21 cellular contexts compared by ENCODE assay signal in the genomic region with DNA sequence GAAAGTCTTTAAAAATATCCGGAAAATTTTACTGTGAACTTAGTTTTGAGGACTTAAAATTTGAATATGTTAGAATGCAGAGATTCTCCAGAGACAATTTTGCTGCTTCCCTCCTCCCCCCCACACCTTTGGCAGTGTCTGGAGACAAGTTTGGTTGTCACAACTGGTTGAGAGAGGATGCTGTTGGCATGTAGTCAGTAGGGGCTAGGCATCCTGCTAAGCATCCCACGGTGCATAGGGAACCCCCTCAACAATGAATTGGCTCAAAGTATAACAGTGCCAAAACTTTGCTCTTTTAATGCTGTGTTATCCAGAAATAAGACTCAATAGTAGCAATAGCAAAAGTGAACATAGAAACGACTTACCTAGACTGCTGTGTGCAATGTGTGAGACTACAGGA. TPM values are rescaled to one million over a fixed set of nuclear protein-coding genes. Genes with fewer than 3 reads are reported as not detected.
DNase-seq lines count a peak whose midpoint lies in the region; ATAC-seq, FAIRE-seq and TF ChIP-seq lines count a peak whose summit lies in the region.
"Had no signal": no experiment of that assay in that cellular context is flagged by ENCODE, and none has a peak within 500 bp of the region (broad histone marks: within the 10 kb centered on the region; RNA-seq: fewer than 3 reads in every experiment).

No MANE protein-coding gene starts in this region.

- H3K27me3 ChIP-seq in HepG2 (ENCODE audit: control insufficient read depth in 1 of 2, insufficient read depth in 2 of 2, low read length in 2 of 2), result no peaks in the 10 kb centered on the region; a peak in 1 of 5 replicates
- no peaks in the 10 kb centered on the region for H3K27me3 ChIP-seq in PC-9 (ENCODE audit: insufficient read depth, low read depth)
- H3K27me3 ChIP-seq: foreskin keratinocyte, left lung had no signal

- DNase-seq in activated naive CD4-positive, alpha-beta T cell treated with anti-CD3 and anti-CD28 coated beads for 36 hours, result no peak
- DNase-seq in activated naive CD4-positive, alpha-beta T cell (lab: John Stamatoyannopoulos, UW), result no peak
- DNase-seq in HepG2 (ENCODE audit: low spot score), result no peak
- no peak for DNase-seq in stimulated activated naive CD8-positive, alpha-beta T cell treated with anti-CD3 and anti-CD28 coated beads, Interleukin-15, amount 100 ng/mL, for 72 hours
- no peak for DNase-seq in PC-9
- no peak for DNase-seq in midbrain (lab: John Stamatoyannopoulos, UW)
- DNase-seq: activated CD4-positive, alpha-beta T cell treated with anti-CD3 and anti-CD28 coated beads, Interleukin-2, amount 50 U/mL, for 4 hours; activated naive CD8-positive, alpha-beta T cell treated with anti-CD3 and anti-CD28 coated beads, Interleukin-2, amount 10 ng/mL, durations not matched to agents 7 days and 5 days; caudate nucleus; foreskin keratinocyte; left lung; NCI-H1417; NCI-H2171; NCI-H82; stimulated activated naive CD4-positive, alpha-beta T cell treated with Interleukin-2 at 50 U/mL for 16 hours had no signal

- H3K4me2 ChIP-seq in HepG2 (ENCODE audit: low read depth, low read length) (peak overlapping the region; percentile 93), PC-9 (no peak overlapping the region)
- H3K4me2 ChIP-seq: KMS-11 had no signal

- H2AFZ ChIP-seq in HepG2 (ENCODE audit: low read length) (no peak overlapping the region), PC-9 (no peak overlapping the region)

- BruUV-seq in HepG2 (replicated peaks; lab: Mats Ljungman, UMichigan) (no TSS peak), PC-9 (replicated peaks; lab: Mats Ljungman, UMichigan) (no TSS peak)

- H3K4me1 ChIP-seq in HepG2 (ENCODE audit: insufficient read depth, low read length) (peaks cover 62% of the 10 kb centered on the region), PC-9 (replicated peaks; ENCODE audit: insufficient read depth) (peaks cover 23% of the 10 kb centered on the region)

- H3K9ac ChIP-seq in HepG2 (ENCODE audit: insufficient read depth, low read depth, low read length), result no peak overlapping the region
- H3K9ac ChIP-seq: KMS-11 had no signal

- H3K36me3 ChIP-seq in HepG2 (replicated peaks in 1 of 2; ENCODE audit: control insufficient read depth in 1 of 2, insufficient read depth in 2 of 2, low read length in 2 of 2) (peaks cover 18 to 51% of the 10 kb centered on the region in 2 experiments), PC-9 (ENCODE audit: low read depth) (peaks cover 73% of the 10 kb centered on the region)

- intact Hi-C loops in activated naive CD4-positive, alpha-beta T cell treated with anti-CD3 and anti-CD28 coated beads for 36 hours (cut with micrococcal nuclease), result no loop called here
- intact Hi-C loops in HepG2 (cut with micrococcal nuclease; ENCODE audit: unreplicated experiment) (no loop called here), PC-9 (cut with micrococcal nuclease; ENCODE audit: unreplicated experiment) (no loop called here)

- TF ChIP-seq CTCF in HepG2 (CRISPR knock-in tag; IDR thresholded peaks at IDR 0.05) (no peak), PC-9 (conservative IDR thresholded peaks at IDR 0.05) (no peak)

- H3K27ac ChIP-seq in HepG2 (ENCODE audit: extremely low read length, insufficient read depth, low read length) (no peak overlapping the region), PC-9 (no peak overlapping the region)
- H3K27ac ChIP-seq: foreskin keratinocyte, KMS-11, left lung had no signal

- peaks cover 4% of the 10 kb centered on the region for H3K9me3 Mint-ChIP-seq in activated naive CD4-positive, alpha-beta T cell treated with anti-CD3 and anti-CD28 coated beads for 36 hours
- H3K9me3 Mint-ChIP-seq in activated T-helper 17 cell treated with anti-CD3 and anti-CD28 coated beads, Interleukin-2, amount 50 U/mL, for 72 hours, result no peaks in the 10 kb centered on the region
- H3K9me3 Mint-ChIP-seq in stimulated activated naive CD8-positive, alpha-beta T cell treated with anti-CD3 and anti-CD28 coated beads, Interleukin-15, amount 100 ng/mL, for 72 hours, result peaks cover 0 to 5% of the 10 kb centered on the region in 2 donors

- peaks cover 40% of the 10 kb centered on the region for H3K79me2 ChIP-seq in HepG2 (ENCODE audit: insufficient read depth, low read length)
- peaks cover 49% of the 10 kb centered on the region for H3K79me2 ChIP-seq in PC-9 (ENCODE audit: low read depth)

- WGBS in HepG2 (ENCODE audit: low lambda C conversion rate), result 89% methylated on average over 3 of the region's 3 CpGs

- H3K9me2 ChIP-seq in PC-9 (ENCODE audit: insufficient read depth), result no peaks in the 10 kb centered on the region

- no peak for FAIRE-seq in HepG2 (lab: Jason Lieb, UNC)
- FAIRE-seq: RCC 7860, urothelium cell line had no signal

- CTCF ChIA-PET in activated naive CD4-positive, alpha-beta T cell treated with anti-CD3 and anti-CD28 coated beads for 36 hours (lab: Charles Lee), result no interaction called here
- CTCF ChIA-PET in HepG2 (lab: Yijun Ruan, JAX; ENCODE audit: low intra/inter-chr PET ratio, low total read pairs) (no interaction called here), PC-9 (lab: Charles Lee) (no interaction called here)

- TF ChIP-seq RAD21 in HepG2 (CRISPR knock-in tag; IDR thresholded peaks at IDR 0.05), result no peak

- peak overlapping the region; percentile 69 for H3K27ac Mint-ChIP-seq in activated naive CD4-positive, alpha-beta T cell treated with anti-CD3 and anti-CD28 coated beads for 36 hours
- H3K27ac Mint-ChIP-seq in activated T-helper 17 cell treated with anti-CD3 and anti-CD28 coated beads, Interleukin-2, amount 50 U/mL, for 72 hours, result peak overlapping the region; percentile 48
- H3K27ac Mint-ChIP-seq in stimulated activated naive CD8-positive, alpha-beta T cell treated with anti-CD3 and anti-CD28 coated beads, Interleukin-15, amount 100 ng/mL, for 72 hours, result peak overlapping the region in 1 of 2 donors; percentile 45
- H3K27ac Mint-ChIP-seq: activated naive CD8-positive, alpha-beta T cell treated with anti-CD3 and anti-CD28 coated beads, Interleukin-2, amount 10 ng/mL, durations not matched to agents 7 days and 5 days had no signal

- H3K4me1 Mint-ChIP-seq in activated naive CD4-positive, alpha-beta T cell treated with anti-CD3 and anti-CD28 coated beads for 36 hours (ENCODE audit: low read depth), result peaks cover 78% of the 10 kb centered on the region
- H3K4me1 Mint-ChIP-seq in activated T-helper 17 cell treated with anti-CD3 and anti-CD28 coated beads, Interleukin-2, amount 50 U/mL, for 72 hours, result peaks cover 43% of the 10 kb centered on the region
- H3K4me1 Mint-ChIP-seq in stimulated activated naive CD8-positive, alpha-beta T cell treated with anti-CD3 and anti-CD28 coated beads, Interleukin-15, amount 100 ng/mL, for 72 hours, result peaks cover 90% of the 10 kb centered on the region

- TF ChIP-seq EP300 in HepG2 (IDR thresholded peaks at IDR 0.05; ENCODE audit: low read depth in 2 of 2, low read length in 2 of 2), result no peak
- no peak for TF ChIP-seq EP300 in HepG2 (CRISPR knock-in tag; IDR thresholded peaks at IDR 0.05; ENCODE audit: borderline replicate concordance)

- ATAC-seq in activated T-helper 17 cell treated with anti-CD3 and anti-CD28 coated beads, Interleukin-2, amount 50 U/mL, for 72 hours (replicated peaks), result no peak
- ATAC-seq in HepG2 (no peak), HG03378 (IDR thresholded peaks at IDR 0.05; ENCODE audit: unreplicated experiment) (no peak)
- no peak for ATAC-seq in stimulated activated naive CD8-positive, alpha-beta T cell treated with anti-CD3 and anti-CD28 coated beads, Interleukin-15, amount 100 ng/mL, for 72 hours
- ATAC-seq: foreskin keratinocyte, left lung had no signal

- peaks cover 76% of the 10 kb centered on the region for H3K36me3 Mint-ChIP-seq in activated naive CD4-positive, alpha-beta T cell treated with anti-CD3 and anti-CD28 coated beads for 36 hours (ENCODE audit: low read depth)
- H3K36me3 Mint-ChIP-seq in activated T-helper 17 cell treated with anti-CD3 and anti-CD28 coated beads, Interleukin-2, amount 50 U/mL, for 72 hours (ENCODE audit: low read depth), result peaks cover 92% of the 10 kb centered on the region

- POLR2A ChIA-PET in HepG2 (lab: Yijun Ruan, JAX), result interaction anchor here (0.7 kb wide), 1 partner anchor 39 kb away, joined by 3 read pairs; no protein-coding TSS in a partner anchor
- POLR2A ChIA-PET in PC-9 (lab: Charles Lee; ENCODE audit: unreplicated experiment), result no interaction called here

- H3K4me3 Mint-ChIP-seq in activated naive CD4-positive, alpha-beta T cell treated with anti-CD3 and anti-CD28 coated beads for 36 hours, result no peak overlapping the region
- peak overlapping the region; percentile 99 for H3K4me3 Mint-ChIP-seq in activated T-helper 17 cell treated with anti-CD3 and anti-CD28 coated beads, Interleukin-2, amount 50 U/mL, for 72 hours
- H3K4me3 Mint-ChIP-seq in stimulated activated naive CD8-positive, alpha-beta T cell treated with anti-CD3 and anti-CD28 coated beads, Interleukin-15, amount 100 ng/mL, for 72 hours, result peak overlapping the region; percentile 3 to 61
- H3K4me3 Mint-ChIP-seq: activated naive CD8-positive, alpha-beta T cell treated with anti-CD3 and anti-CD28 coated beads, Interleukin-2, amount 10 ng/mL, durations not matched to agents 7 days and 5 days had no signal

- H3K4me3 ChIP-seq in HepG2 (replicated peaks in 1 of 3; ENCODE audit: insufficient read depth in 1 of 3, low read depth in 2 of 3, low read length in 3 of 3) (no peak overlapping the region; a peak in 1 of 6 replicates), PC-9 (no peak overlapping the region)

- in situ Hi-C loops in HepG2 (cut with HindIII; ENCODE audit: extremely low pct_ligation_motif_present, low pct_unique_long_range_greater_than_20kb), result no loop called here

- no peaks in the 10 kb centered on the region for H3K27me3 Mint-ChIP-seq in activated naive CD4-positive, alpha-beta T cell treated with anti-CD3 and anti-CD28 coated beads for 36 hours (ENCODE audit: low read depth)
- no peaks in the 10 kb centered on the region for H3K27me3 Mint-ChIP-seq in activated T-helper 17 cell treated with anti-CD3 and anti-CD28 coated beads, Interleukin-2, amount 50 U/mL, for 72 hours
- H3K27me3 Mint-ChIP-seq in stimulated activated naive CD8-positive, alpha-beta T cell treated with anti-CD3 and anti-CD28 coated beads, Interleukin-15, amount 100 ng/mL, for 72 hours, result no peaks in the 10 kb centered on the region
- H3K27me3 Mint-ChIP-seq: activated naive CD8-positive, alpha-beta T cell treated with anti-CD3 and anti-CD28 coated beads, Interleukin-2, amount 10 ng/mL, durations not matched to agents 7 days and 5 days had no signal

- TF ChIP-seq POLR2A in HepG2 (IDR thresholded peaks at IDR 0.05; ENCODE audit: insufficient read depth in 1 of 2, low read depth in 2 of 2, low read length in 2 of 2), result peak in 1 of 2 experiments; percentile 35; a peak in 2 of 4 replicates

- H4K20me1 ChIP-seq in HepG2 (ENCODE audit: insufficient read depth, low read length), result peaks cover 34% of the 10 kb centered on the region
- peaks cover 55% of the 10 kb centered on the region for H4K20me1 ChIP-seq in PC-9 (ENCODE audit: insufficient read depth)

- H3K9me3 ChIP-seq in HepG2 (ENCODE audit: low read length) (no peaks in the 10 kb centered on the region), PC-9 (ENCODE audit: insufficient read depth, low read depth) (no peaks in the 10 kb centered on the region)
- H3K9me3 ChIP-seq: left lung had no signal

- peaks cover 90% of the 10 kb centered on the region for H3F3A ChIP-seq in PC-9 (ENCODE audit: insufficient read depth, low read depth)

RNA-seq across cellular contexts. Expression of a gene that starts 3.6 kb away (rescaled TPM):
- 100 to 1,000 TPM; 296 to 297 TPM for total RNA-seq in activated naive CD4-positive, alpha-beta T cell treated with anti-CD3 and anti-CD28 coated beads for 36 hours
- 100 to 1,000 TPM; 280 to 368 TPM for total RNA-seq in activated T-helper 17 cell treated with anti-CD3 and anti-CD28 coated beads, Interleukin-2, amount 50 U/mL, for 72 hours
- total RNA-seq in HepG2 (2016; rRNA removed; fragmentation: Illumina TruSeq; extraction: Trizol) (277 and 333 TPM in 2 replicates), PC-9 (2021) (385 and 395 TPM in 2 replicates)
- 66.7 and 68.4 TPM in 2 replicates for total RNA-seq in HepG2 (2016; cell fraction: cytosol; rRNA removed; fragmentation: Illumina TruSeq; extraction: Trizol; ENCODE audit: low read depth)
- total RNA-seq in HepG2 (2016; cell fraction: insoluble cytoplasmic fraction; rRNA removed; fragmentation: Illumina TruSeq; extraction: Trizol), result 277 and 309 TPM in 2 replicates
- total RNA-seq in HepG2 (2016; cell fraction: membrane; rRNA removed; fragmentation: Illumina TruSeq; extraction: Trizol), result 68.2 and 70.5 TPM in 2 replicates
- total RNA-seq in HepG2 (2016; cell fraction: nucleus; rRNA removed; fragmentation: Illumina TruSeq; extraction: Trizol), result 278 and 311 TPM in 2 replicates
- polyA plus RNA-seq in HepG2 (2011; rRNA removed), result 189 and 218 TPM in 2 replicates
- 169 and 242 TPM in 2 replicates for polyA plus RNA-seq in HepG2 (2011; cell fraction: cytosol; rRNA removed)
- polyA plus RNA-seq in HepG2 (2011; cell fraction: nucleus; rRNA removed), result 586 and 686 TPM in 2 replicates
- polyA plus RNA-seq in HepG2 (2012), result 376 and 529 TPM in 2 replicates
- polyA plus RNA-seq in HepG2 (2016; cell fraction: cytosol; fragmentation: Illumina TruSeq; extraction: Trizol; ENCODE audit: low read depth), result 22.7 and 25.6 TPM in 2 replicates
- polyA plus RNA-seq in HepG2 (2016; cell fraction: insoluble cytoplasmic fraction; fragmentation: Illumina TruSeq; extraction: Trizol; ENCODE audit: low read depth), result 415 and 444 TPM in 2 replicates
- polyA plus RNA-seq in HepG2 (2016; cell fraction: membrane; fragmentation: Illumina TruSeq; extraction: Trizol; ENCODE audit: low read depth), result 45.5 and 47.3 TPM in 2 replicates
- 410 and 415 TPM in 2 replicates for polyA plus RNA-seq in HepG2 (2016; cell fraction: nucleus; fragmentation: Illumina TruSeq; extraction: Trizol; ENCODE audit: insufficient read depth, low read depth)
- 99.8 and 128 TPM in 2 replicates for polyA minus RNA-seq in HepG2 (2011; rRNA and poly(A)+ RNA removed; ENCODE audit: low replicate concordance)
- 61.5 and 65.7 TPM in 2 replicates for polyA minus RNA-seq in HepG2 (2011; cell fraction: cytosol; rRNA and poly(A)+ RNA removed)
- 704 and 755 TPM in 2 replicates for polyA minus RNA-seq in HepG2 (2011; cell fraction: nucleus; rRNA and poly(A)+ RNA removed)

RNA-seq across cellular contexts. Expression of a gene that starts 26.5 kb away (rescaled TPM):
- total RNA-seq in activated naive CD4-positive, alpha-beta T cell treated with anti-CD3 and anti-CD28 coated beads for 36 hours, result not detected
- total RNA-seq in activated T-helper 17 cell treated with anti-CD3 and anti-CD28 coated beads, Interleukin-2, amount 50 U/mL, for 72 hours, result not detected
- total RNA-seq in HepG2 (2016; rRNA removed; fragmentation: Illumina TruSeq; extraction: Trizol) (not detected in 2 replicates), PC-9 (2021) (not detected in 2 replicates)
- total RNA-seq in HepG2 (2016; cell fraction: cytosol; rRNA removed; fragmentation: Illumina TruSeq; extraction: Trizol; ENCODE audit: low read depth), result not detected in 2 replicates
- not detected in 2 replicates for total RNA-seq in HepG2 (2016; cell fraction: insoluble cytoplasmic fraction; rRNA removed; fragmentation: Illumina TruSeq; extraction: Trizol)
- total RNA-seq in HepG2 (2016; cell fraction: membrane; rRNA removed; fragmentation: Illumina TruSeq; extraction: Trizol), result not detected in 2 replicates
- not detected in 2 replicates for total RNA-seq in HepG2 (2016; cell fraction: nucleus; rRNA removed; fragmentation: Illumina TruSeq; extraction: Trizol)
- polyA plus RNA-seq in HepG2 (2011; rRNA removed), result 0.17 and 0.18 TPM in 2 replicates
- 0.09 and 0.22 TPM in 2 replicates for polyA plus RNA-seq in HepG2 (2011; cell fraction: cytosol; rRNA removed)
- polyA plus RNA-seq in HepG2 (2011; cell fraction: nucleus; rRNA removed), result 0.16 TPM in 1 of 2 replicates, not detected in the other
- 0.12 and 0.30 TPM in 2 replicates for polyA plus RNA-seq in HepG2 (2012)
- polyA plus RNA-seq in HepG2 (2016; cell fraction: cytosol; fragmentation: Illumina TruSeq; extraction: Trizol; ENCODE audit: low read depth), result not detected in 2 replicates
- not detected in 2 replicates for polyA plus RNA-seq in HepG2 (2016; cell fraction: insoluble cytoplasmic fraction; fragmentation: Illumina TruSeq; extraction: Trizol; ENCODE audit: low read depth)
- polyA plus RNA-seq in HepG2 (2016; cell fraction: membrane; fragmentation: Illumina TruSeq; extraction: Trizol; ENCODE audit: low read depth), result not detected in 2 replicates
- not detected in 2 replicates for polyA plus RNA-seq in HepG2 (2016; cell fraction: nucleus; fragmentation: Illumina TruSeq; extraction: Trizol; ENCODE audit: insufficient read depth, low read depth)
- not detected in 2 replicates for polyA minus RNA-seq in HepG2 (2011; rRNA and poly(A)+ RNA removed; ENCODE audit: low replicate concordance)
- polyA minus RNA-seq in HepG2 (2011; cell fraction: cytosol; rRNA and poly(A)+ RNA removed), result not detected in 2 replicates
- polyA minus RNA-seq in HepG2 (2011; cell fraction: nucleus; rRNA and poly(A)+ RNA removed), result not detected in 2 replicates
- total RNA-seq: activated naive CD8-positive, alpha-beta T cell treated with anti-CD3 and anti-CD28 coated beads, Interleukin-2, amount 10 ng/mL, durations not matched to agents 7 days and 5 days; foreskin keratinocyte; left lung; pulmonary artery endothelial cell had no signal
- polyA plus RNA-seq: foreskin keratinocyte had no signal
